Comparison of ENCODE assay signal across 8 cellular contexts in the genomic region with DNA sequence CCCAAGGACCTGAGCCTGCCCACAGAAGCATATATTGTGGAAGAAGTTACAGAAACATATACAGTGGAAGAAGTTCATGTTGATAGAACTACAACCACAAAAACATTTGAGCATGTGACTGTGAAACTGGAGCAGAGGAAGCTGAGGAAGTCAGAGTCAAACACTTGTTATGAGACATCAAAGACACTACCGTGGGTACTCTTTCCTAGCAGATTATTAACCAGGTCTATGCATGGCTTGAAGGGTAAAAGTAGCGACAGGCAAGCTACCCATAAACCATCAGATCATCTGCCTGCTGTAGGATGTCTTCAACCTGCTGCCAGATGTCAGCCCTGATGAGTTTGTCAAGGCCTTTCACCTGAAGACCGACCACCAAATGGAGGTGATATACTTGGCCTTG.
DNase-seq lines count a peak whose midpoint lies in the region; ATAC-seq, FAIRE-seq and TF ChIP-seq lines count a peak whose summit lies in the region.

No MANE protein-coding gene starts in this region.

- no peak overlapping the region for H3K4me3 ChIP-seq in coronary artery

- ATAC-seq in GM18870 (IDR thresholded peaks at IDR 0.05; ENCODE audit: unreplicated experiment) (peak; percentile 92), GM21737 (IDR thresholded peaks at IDR 0.05; ENCODE audit: unreplicated experiment) (peak; percentile 96), HG03565 (IDR thresholded peaks at IDR 0.05; ENCODE audit: unreplicated experiment) (peak; percentile 69)

- no peak overlapping the region for H3K27ac ChIP-seq in coronary artery

- FAIRE-seq in D721Med (lab: Jason Lieb, UNC): no peak

- DNase-seq in glomerular visceral epithelial cell (ENCODE audit: extremely low spot score): peak; percentile 9
- no peak for DNase-seq in coronary artery (ENCODE audit: low spot score)
- DNase-seq in D721Med (ENCODE audit: insufficient read length, low spot score): no peak
- DNase-seq in NCI-H1694 treated with DMSO at 0.1 percent for 48 hours (lab: John Stamatoyannopoulos, UW): no peak
- no peak for DNase-seq in hippocampal formation (lab: John Stamatoyannopoulos, UW)

- TF ChIP-seq CTCF in coronary artery (IDR thresholded peaks at IDR 0.05) (no peak), D721Med (IDR thresholded peaks at IDR 0.05; ENCODE audit: insufficient read depth, missing control alignments) (no peak)
